ENCODE assay signal across 14 cellular contexts in genomic region chr10:104735036-104735435, GRCh38.
DNase-seq lines count a peak whose midpoint lies in the region; ATAC-seq lines count a peak whose summit lies in the region.
"Had no signal": no experiment of that assay in that cellular context is flagged by ENCODE, and none has a peak within 500 bp of the region (broad histone marks: within the 10 kb centered on the region; RNA-seq: fewer than 3 reads in every experiment).

No MANE protein-coding gene starts in this region.

- no peak for ATAC-seq in activated CD8-positive, alpha-beta T cell treated with anti-CD3 and anti-CD28 coated beads, Interleukin-2, amount 10 ng/mL, durations not matched to agents 7 days and 5 days
- no peak for ATAC-seq in HG02763 (IDR thresholded peaks at IDR 0.05; ENCODE audit: unreplicated experiment)
- ATAC-seq: left lobe of liver had no signal

- peak overlapping the region; percentile 39; the same call in 1 of the 2 replicates for H3K4me3 ChIP-seq in HUES64 (ENCODE audit: low read length)
- H3K4me3 ChIP-seq: thoracic aorta had no signal

- WGBS in HUES64, result 28% methylated on average over 7 of the region's 8 CpGs

- DNase-seq in anterior cingulate cortex (lab: John Stamatoyannopoulos, UW), result peak in 30 of 58 donors; percentile 1 to 62 (median 16)
- DNase-seq in hypothalamus (lab: John Stamatoyannopoulos, UW), result peak in 36 of 51 donors; percentile 2 to 52 (median 24)
- peak; percentile 66 for DNase-seq in retina
- no peak for DNase-seq in activated CD8-positive, alpha-beta T cell treated with anti-CD3 and anti-CD28 coated beads, Interleukin-2, amount 10 ng/mL, durations not matched to agents 7 days and 5 days
- no peak for DNase-seq in HPDE6-E6E7 (ENCODE audit: extremely low spot score)
- DNase-seq: activated B cell treated with CpG ODN at 0.5 μM for 24 hours; activated effector memory CD4-positive, alpha-beta T cell treated with Interleukin-2 at 50 U/mL for 16 hours; erythroblast; NCI-H1694 treated with DMSO at 0.1 percent for 48 hours; NCI-H526 had no signal

- H3K9me3 Mint-ChIP-seq in activated CD8-positive, alpha-beta T cell treated with anti-CD3 and anti-CD28 coated beads, Interleukin-2, amount 10 ng/mL, durations not matched to agents 7 days and 5 days (ENCODE audit: insufficient read depth), result no peaks in the 10 kb centered on the region
- H3K9me3 Mint-ChIP-seq: activated B cell treated with CpG ODN at 0.5 μM for 24 hours had no signal

- H3K4me1 ChIP-seq in HUES64 (ENCODE audit: insufficient read depth, low read length), result peaks cover 22% of the 10 kb centered on the region

- H3K27me3 ChIP-seq in HUES64 (ENCODE audit: insufficient read depth, low read length), result no peaks in the 10 kb centered on the region

- CTCF ChIA-PET in activated CD8-positive, alpha-beta T cell treated with anti-CD3 and anti-CD28 coated beads, Interleukin-2, amount 10 ng/mL, durations not matched to agents 7 days and 5 days (lab: Charles Lee), result no interaction called here

- no peaks in the 10 kb centered on the region for H3K36me3 Mint-ChIP-seq in activated CD8-positive, alpha-beta T cell treated with anti-CD3 and anti-CD28 coated beads, Interleukin-2, amount 10 ng/mL, durations not matched to agents 7 days and 5 days (ENCODE audit: low read depth)

- no peak overlapping the region for H3K27ac ChIP-seq in HUES64 (ENCODE audit: low read depth, low read length)
- H3K27ac ChIP-seq: thoracic aorta had no signal

- H3K9ac ChIP-seq in HUES64 (ENCODE audit: low read depth, low read length), result no peak overlapping the region

- peaks cover 12% of the 10 kb centered on the region for H3K27me3 Mint-ChIP-seq in activated CD8-positive, alpha-beta T cell treated with anti-CD3 and anti-CD28 coated beads, Interleukin-2, amount 10 ng/mL, durations not matched to agents 7 days and 5 days (ENCODE audit: low read depth)

- no peaks in the 10 kb centered on the region for H3K9me3 ChIP-seq in HUES64 (ENCODE audit: insufficient read depth, low read depth, low read length)
- H3K9me3 ChIP-seq: thoracic aorta had no signal

- H3K4me1 Mint-ChIP-seq in activated CD8-positive, alpha-beta T cell treated with anti-CD3 and anti-CD28 coated beads, Interleukin-2, amount 10 ng/mL, durations not matched to agents 7 days and 5 days (ENCODE audit: low read depth), result no peaks in the 10 kb centered on the region
- H3K4me1 Mint-ChIP-seq: activated B cell treated with CpG ODN at 0.5 μM for 24 hours had no signal

- no peak overlapping the region for H3K4me3 Mint-ChIP-seq in activated CD8-positive, alpha-beta T cell treated with anti-CD3 and anti-CD28 coated beads, Interleukin-2, amount 10 ng/mL, durations not matched to agents 7 days and 5 days
- H3K4me3 Mint-ChIP-seq: activated B cell treated with CpG ODN at 0.5 μM for 24 hours had no signal

- no peak overlapping the region for H3K27ac Mint-ChIP-seq in activated CD8-positive, alpha-beta T cell treated with anti-CD3 and anti-CD28 coated beads, Interleukin-2, amount 10 ng/mL, durations not matched to agents 7 days and 5 days
- H3K27ac Mint-ChIP-seq: activated B cell treated with CpG ODN at 0.5 μM for 24 hours had no signal

- POLR2A ChIA-PET in activated CD8-positive, alpha-beta T cell treated with anti-CD3 and anti-CD28 coated beads, Interleukin-2, amount 10 ng/mL, durations not matched to agents 7 days and 5 days (lab: Charles Lee), result no interaction called here

- H3K36me3 ChIP-seq in HUES64 (ENCODE audit: insufficient read depth, low read length), result no peaks in the 10 kb centered on the region
- H3K36me3 ChIP-seq: thoracic aorta had no signal

Comparison
In these comparisons a context has a peak if more than half of its experiments do, and no peak if none do; other contexts are left out.
1. DNase-seq: peak in anterior cingulate cortex (30 of 58), hypothalamus (36 of 51) and retina (single experiment); none in activated CD8-positive, alpha-beta T cell treated with anti-CD3 and anti-CD28 coated beads, Interleukin-2, amount 10 ng/mL, durations not matched to agents 7 days and 5 days (single experiment) and HPDE6-E6E7 (single experiment).